In genomic region chr19:42277821-42278809, GRCh38 we compare ENCODE assay signal across 1 cellular context.
TF ChIP-seq lines count a peak whose summit lies in the region.

No MANE protein-coding gene starts in this region.

TF ChIP-seq in K562, 482 proteins besides CTCF, POLR2A, EP300 and RAD21:
- TF ChIP-seq TFAP4 (CRISPR knock-in tag; IDR thresholded peaks at IDR 0.05; ENCODE audit: borderline replicate concordance) (no peak), POLR2G (IDR thresholded peaks at IDR 0.05; ENCODE audit: low read depth, low read length) (peak; percentile 46; the same call in 1 of the 2 replicates), RBFOX2 (IDR thresholded peaks at IDR 0.05; ENCODE audit: low read depth, low read length) (peak; percentile 40)
